Comparison of ENCODE assay signal across 19 cellular contexts in genomic region chr11:16154715-16155396, GRCh38.
A peak's percentile ranks its signal among the peaks of the same experiment; 100 is the strongest.
DNase-seq lines count a peak whose midpoint lies in the region; ATAC-seq and TF ChIP-seq lines count a peak whose summit lies in the region.
"Had no signal": no experiment of that assay in that cellular context is flagged by ENCODE, and none has a peak within 500 bp of the region (broad histone marks: within the 10 kb centered on the region; RNA-seq: fewer than 3 reads in every experiment).

No MANE protein-coding gene starts in this region.

- no peak overlapping the region for H3K4me3 ChIP-seq in SJSA1
- H3K4me3 ChIP-seq: GM12878, smooth muscle cell, uterus had no signal

- no peaks in the 10 kb centered on the region for H3K27me3 ChIP-seq in SJSA1 (replicated peaks)
- H3K27me3 ChIP-seq: brain microvascular endothelial cell, uterus had no signal

- peaks cover 43% of the 10 kb centered on the region for H3K4me1 ChIP-seq in SJSA1 (replicated peaks)
- H3K4me1 ChIP-seq: uterus had no signal

- H3K9me3 ChIP-seq in SJSA1 (replicated peaks), result no peaks in the 10 kb centered on the region
- H3K9me3 ChIP-seq: uterus had no signal

- no peak for TF ChIP-seq CTCF in omental fat pad (IDR thresholded peaks at IDR 0.05)

- peak; percentile 15 for DNase-seq in Daoy (ENCODE audit: low read depth)
- peak; percentile 76 to 93 for DNase-seq in SJSA1 (ENCODE audit: low read depth in 1 of 2, low spot score in 2 of 2)
- peak; percentile 3 for DNase-seq in iris pigment epithelial cell (ENCODE audit: low read depth)
- no peak for DNase-seq in omental fat pad (ENCODE audit: low spot score)
- DNase-seq in NCI-H146 (lab: John Stamatoyannopoulos, UW), result no peak
- DNase-seq: activated CD4-positive, CD25-positive, alpha-beta regulatory T cell; activated naive CD4-positive, alpha-beta T cell treated with Interleukin-2 at 50 U/mL for 16 hours; brain microvascular endothelial cell; NCI-H187; OCI-M1; stimulated activated naive B cell treated with anti-CD40 and anti-IgM and Interleukin-4, amounts not matched to agents 10 μg/mL and 1 μg/mL and 100 μg/mL, for 72 hours; T-helper 1 cell; uterus had no signal

- ATAC-seq in omental fat pad (ENCODE audit: low FRiP score) (peak; percentile 42), HG03439 (IDR thresholded peaks at IDR 0.05; ENCODE audit: unreplicated experiment) (no peak), GM21390 (IDR thresholded peaks at IDR 0.05; ENCODE audit: unreplicated experiment) (no peak), HG02885 (IDR thresholded peaks at IDR 0.05; ENCODE audit: poor library complexity, unreplicated experiment) (no peak)
- ATAC-seq: GM12878; HCT116; stimulated activated naive B cell treated with anti-CD40 and anti-IgM and Interleukin-4, amounts not matched to agents 10 μg/mL and 1 μg/mL and 100 μg/mL, for 72 hours had no signal

- H3K27ac ChIP-seq in SJSA1, result peak overlapping the region; percentile 88
- H3K27ac ChIP-seq: brain microvascular endothelial cell, uterus had no signal

- H3K36me3 ChIP-seq in SJSA1, result no peaks in the 10 kb centered on the region
- H3K36me3 ChIP-seq: brain microvascular endothelial cell, uterus had no signal

Comparison
In these comparisons a context has a peak if more than half of its experiments do, and no peak if none do; other contexts are left out.
1. DNase-seq: peak in Daoy (single experiment), SJSA1 (2 of 2) and iris pigment epithelial cell (single experiment); none in omental fat pad (single experiment) and NCI-H146 (single experiment).